Comparison of ENCODE assay signal across 17 cellular contexts in the genomic region with DNA sequence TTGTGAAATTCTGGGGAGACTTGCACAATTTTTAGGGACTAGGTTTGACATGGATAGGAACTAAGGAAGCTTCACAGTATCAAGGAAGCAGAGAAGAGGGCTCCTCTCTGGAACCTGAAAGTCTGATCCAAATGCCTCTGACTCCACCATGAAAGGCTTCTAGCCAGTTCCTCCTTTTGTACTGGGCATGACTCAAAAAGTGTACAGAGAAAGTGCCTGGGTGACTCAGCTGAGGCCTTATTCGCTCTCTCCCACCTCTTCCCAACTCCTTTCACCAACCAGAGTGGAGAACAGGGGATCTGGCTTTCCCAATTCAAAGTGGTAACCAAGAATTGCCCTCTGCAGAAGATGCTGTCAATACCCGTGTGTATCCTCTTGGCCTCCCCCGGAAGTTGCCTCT.
DNase-seq lines count a peak whose midpoint lies in the region; ATAC-seq, FAIRE-seq and TF ChIP-seq lines count a peak whose summit lies in the region.
"Had no signal": no experiment of that assay in that cellular context is flagged by ENCODE, and none has a peak within 500 bp of the region (broad histone marks: within the 10 kb centered on the region; RNA-seq: fewer than 3 reads in every experiment).

No MANE protein-coding gene starts in this region.

- peaks cover 23 to 28% of the 10 kb centered on the region in 2 donors for H3K4me1 Mint-ChIP-seq in stimulated activated naive B cell treated with anti-CD40 and anti-IgM and Interleukin-4, amounts not matched to agents 10 μg/mL and 1 μg/mL and 100 μg/mL, for 72 hours
- H3K4me1 Mint-ChIP-seq: activated naive CD8-positive, alpha-beta T cell treated with anti-CD3 and anti-CD28 coated beads, Interleukin-2, amount 10 ng/mL, durations not matched to agents 7 days and 5 days had no signal

- TF ChIP-seq POLR2A in HCT116 (IDR thresholded peaks at IDR 0.05; ENCODE audit: borderline replicate concordance, extremely low read depth, insufficient read depth, insufficient read length) = no peak

- H3K9ac ChIP-seq in HCT116 (ENCODE audit: low read length) = no peak overlapping the region

- no peak for FAIRE-seq in bronchial epithelial cell (lab: Jason Lieb, UNC)

- H3K27ac Mint-ChIP-seq in stimulated activated naive B cell treated with anti-CD40 and anti-IgM and Interleukin-4, amounts not matched to agents 10 μg/mL and 1 μg/mL and 100 μg/mL, for 72 hours = no peak overlapping the region
- H3K27ac Mint-ChIP-seq: activated CD8-positive, alpha-beta T cell treated with anti-CD3 and anti-CD28 coated beads for 36 hours; activated naive CD8-positive, alpha-beta T cell treated with anti-CD3 and anti-CD28 coated beads, Interleukin-2, amount 10 ng/mL, durations not matched to agents 7 days and 5 days had no signal

- H3K36me3 ChIP-seq in HCT116 (ENCODE audit: control insufficient read depth in 1 of 2, insufficient read depth in 2 of 2, low read length in 2 of 2) (no peaks in the 10 kb centered on the region), bronchial epithelial cell (ENCODE audit: control insufficient read depth, insufficient read depth, low read length) (no peaks in the 10 kb centered on the region)

- no peaks in the 10 kb centered on the region for H4K20me1 ChIP-seq in HCT116 (ENCODE audit: insufficient read depth)

- RAD21 ChIA-PET in HCT116 (lab: Charles Lee; ENCODE audit: low non-redundant PET in 1 of 2, low total read pairs in 2 of 2, uncharacterized antibody in 2 of 2, unreplicated experiment in 2 of 2) = no interaction called here

- no peak overlapping the region for H3K4me3 ChIP-seq in HCT116 (replicated peaks in 1 of 2; ENCODE audit: low read depth in 1 of 2, low read length in 2 of 2)
- H3K4me3 ChIP-seq in bronchial epithelial cell (ENCODE audit: low read depth, low read length) = no peak overlapping the region
- H3K4me3 ChIP-seq: hepatocyte had no signal

- peaks cover 0 to 5% of the 10 kb centered on the region in 2 donors for H3K36me3 Mint-ChIP-seq in stimulated activated naive B cell treated with anti-CD40 and anti-IgM and Interleukin-4, amounts not matched to agents 10 μg/mL and 1 μg/mL and 100 μg/mL, for 72 hours
- H3K36me3 Mint-ChIP-seq: activated naive CD8-positive, alpha-beta T cell treated with anti-CD3 and anti-CD28 coated beads, Interleukin-2, amount 10 ng/mL, durations not matched to agents 7 days and 5 days had no signal

- H3K4me2 ChIP-seq in HCT116 (ENCODE audit: low read length) = no peak overlapping the region
- H3K4me2 ChIP-seq: hepatocyte had no signal

- 0 out of 2 replicates have a peak, but pooled peaks have one; percentile 39 for ATAC-seq in HCT116
- peak; percentile 91 to 92 for ATAC-seq in stimulated activated naive B cell treated with anti-CD40 and anti-IgM and Interleukin-4, amounts not matched to agents 10 μg/mL and 1 μg/mL and 100 μg/mL, for 72 hours (replicated peaks)
- no peak for ATAC-seq in GM21723 (IDR thresholded peaks at IDR 0.05; ENCODE audit: unreplicated experiment)
- ATAC-seq in HG03280 (IDR thresholded peaks at IDR 0.05; ENCODE audit: unreplicated experiment) = no peak
- ATAC-seq: activated CD8-positive, alpha-beta T cell treated with anti-CD3 and anti-CD28 coated beads for 36 hours had no signal

- no TSS peak for BruUV-seq in HCT116 (replicated peaks; lab: Mats Ljungman, UMichigan)

- H3K4me1 ChIP-seq in HCT116 (ENCODE audit: control insufficient read depth in 1 of 2, insufficient read depth in 2 of 2, low read length in 2 of 2) = peaks cover 8 to 19% of the 10 kb centered on the region in 2 experiments; a peak in 3 of 4 replicates

- intact Hi-C loops in HCT116 (cut with micrococcal nuclease) = no loop called here

- no peak overlapping the region for H3K4me3 Mint-ChIP-seq in stimulated activated naive B cell treated with anti-CD40 and anti-IgM and Interleukin-4, amounts not matched to agents 10 μg/mL and 1 μg/mL and 100 μg/mL, for 72 hours
- H3K4me3 Mint-ChIP-seq: activated CD8-positive, alpha-beta T cell treated with anti-CD3 and anti-CD28 coated beads for 36 hours; activated naive CD8-positive, alpha-beta T cell treated with anti-CD3 and anti-CD28 coated beads, Interleukin-2, amount 10 ng/mL, durations not matched to agents 7 days and 5 days had no signal

- CTCF ChIA-PET in HCT116 (lab: Charles Lee) = no interaction called here

- DNase-seq in HCT116 (ENCODE audit: low read depth, low spot score) = no peak
- DNase-seq in NCI-H226 = peak; percentile 28
- peak; percentile 81 for DNase-seq in bronchial epithelial cell (ENCODE audit: low read depth)
- peak; percentile 13 for DNase-seq in stimulated activated naive B cell treated with anti-CD40 and anti-IgM and Interleukin-4, amounts not matched to agents 10 μg/mL and 1 μg/mL and 100 μg/mL, for 72 hours
- DNase-seq in cerebellar nuclear complex (lab: John Stamatoyannopoulos, UW) = no peak
- DNase-seq: activated CD8-positive, alpha-beta T cell treated with anti-CD3 and anti-CD28 coated beads for 36 hours; activated naive CD8-positive, alpha-beta T cell treated with anti-CD3 and anti-CD28 coated beads, Interleukin-2, amount 10 ng/mL, durations not matched to agents 7 days and 5 days; DMS 273 treated with DMSO at 0.1 percent for 48 hours; effector CD4-positive, alpha-beta T cell; NCI-H1694; NCI-H82; stimulated activated CD4-positive, alpha-beta T cell treated with anti-CD3 and anti-CD28 coated beads, Interleukin-1b, Interleukin-23, amount 100 ng/mL, for 48 hours; stimulated activated naive CD4-positive, alpha-beta T cell treated with Interleukin-2 at 50 U/mL for 16 hours; T-helper 1 cell had no signal

- H3K9me3 ChIP-seq in HCT116 (ENCODE audit: control insufficient read depth in 1 of 2, insufficient read depth in 1 of 2, low read depth in 1 of 2, low read length in 2 of 2) = no peaks in the 10 kb centered on the region

- H3K79me2 ChIP-seq in HCT116 (ENCODE audit: insufficient read depth, low read length) = no peaks in the 10 kb centered on the region
- H3K79me2 ChIP-seq: hepatocyte had no signal

- TF ChIP-seq CTCF in HCT116 (IDR thresholded peaks at IDR 0.05 in 2 of 3, conservative IDR thresholded peaks at IDR 0.05 in 1 of 3; ENCODE audit: borderline replicate concordance in 1 of 3, insufficient read depth in 1 of 3, low read depth in 2 of 3, low read length in 2 of 3) = no peak
- no peak for TF ChIP-seq CTCF in bronchial epithelial cell (IDR thresholded peaks at IDR 0.05; ENCODE audit: insufficient read depth, low read length, severe bottlenecking)

- H3K9me2 ChIP-seq in HCT116 (ENCODE audit: insufficient read depth) = no peaks in the 10 kb centered on the region

- H2AFZ ChIP-seq in HCT116 (ENCODE audit: low read depth, low read length, poor library complexity, severe bottlenecking) = no peak overlapping the region
- H2AFZ ChIP-seq: hepatocyte had no signal

- H3K27me3 Mint-ChIP-seq in stimulated activated naive B cell treated with anti-CD40 and anti-IgM and Interleukin-4, amounts not matched to agents 10 μg/mL and 1 μg/mL and 100 μg/mL, for 72 hours = peaks cover 16 to 24% of the 10 kb centered on the region in 2 donors
- H3K27me3 Mint-ChIP-seq: activated CD8-positive, alpha-beta T cell treated with anti-CD3 and anti-CD28 coated beads for 36 hours; activated naive CD8-positive, alpha-beta T cell treated with anti-CD3 and anti-CD28 coated beads, Interleukin-2, amount 10 ng/mL, durations not matched to agents 7 days and 5 days had no signal

- H3K27ac ChIP-seq in HCT116 (ENCODE audit: low read depth, low read length) = no peak overlapping the region
- H3K27ac ChIP-seq: hepatocyte had no signal

- POLR2A ChIA-PET in HCT116 (lab: Charles Lee) = no interaction called here

- H3K27me3 ChIP-seq in HCT116 (ENCODE audit: insufficient read depth, low read length) (no peaks in the 10 kb centered on the region; the same call in 1 of the 2 replicates), bronchial epithelial cell (ENCODE audit: control insufficient read depth, insufficient read depth, low read length) (no peaks in the 10 kb centered on the region)
- H3K27me3 ChIP-seq: hepatocyte had no signal

- no peak for TF ChIP-seq RAD21 in HCT116 (IDR thresholded peaks at IDR 0.05; ENCODE audit: low read depth)

- peaks cover 2 to 4% of the 10 kb centered on the region in 2 donors for H3K9me3 Mint-ChIP-seq in stimulated activated naive B cell treated with anti-CD40 and anti-IgM and Interleukin-4, amounts not matched to agents 10 μg/mL and 1 μg/mL and 100 μg/mL, for 72 hours

TF ChIP-seq in HCT116, 20 proteins besides CTCF, POLR2A, EP300 and RAD21 (continues in another document):
- TF ChIP-seq ZFX (IDR thresholded peaks at IDR 0.05) (no peak), POLR2AphosphoS5 (IDR thresholded peaks at IDR 0.05; ENCODE audit: low read depth, low read length) (no peak), SRF (IDR thresholded peaks at IDR 0.05; ENCODE audit: low read depth) (no peak), CEBPB (IDR thresholded peaks at IDR 0.05; ENCODE audit: low read depth) (no peak), EZH2 (IDR thresholded peaks at IDR 0.05) (no peak)
- TF ChIP-seq, protein P1, sequence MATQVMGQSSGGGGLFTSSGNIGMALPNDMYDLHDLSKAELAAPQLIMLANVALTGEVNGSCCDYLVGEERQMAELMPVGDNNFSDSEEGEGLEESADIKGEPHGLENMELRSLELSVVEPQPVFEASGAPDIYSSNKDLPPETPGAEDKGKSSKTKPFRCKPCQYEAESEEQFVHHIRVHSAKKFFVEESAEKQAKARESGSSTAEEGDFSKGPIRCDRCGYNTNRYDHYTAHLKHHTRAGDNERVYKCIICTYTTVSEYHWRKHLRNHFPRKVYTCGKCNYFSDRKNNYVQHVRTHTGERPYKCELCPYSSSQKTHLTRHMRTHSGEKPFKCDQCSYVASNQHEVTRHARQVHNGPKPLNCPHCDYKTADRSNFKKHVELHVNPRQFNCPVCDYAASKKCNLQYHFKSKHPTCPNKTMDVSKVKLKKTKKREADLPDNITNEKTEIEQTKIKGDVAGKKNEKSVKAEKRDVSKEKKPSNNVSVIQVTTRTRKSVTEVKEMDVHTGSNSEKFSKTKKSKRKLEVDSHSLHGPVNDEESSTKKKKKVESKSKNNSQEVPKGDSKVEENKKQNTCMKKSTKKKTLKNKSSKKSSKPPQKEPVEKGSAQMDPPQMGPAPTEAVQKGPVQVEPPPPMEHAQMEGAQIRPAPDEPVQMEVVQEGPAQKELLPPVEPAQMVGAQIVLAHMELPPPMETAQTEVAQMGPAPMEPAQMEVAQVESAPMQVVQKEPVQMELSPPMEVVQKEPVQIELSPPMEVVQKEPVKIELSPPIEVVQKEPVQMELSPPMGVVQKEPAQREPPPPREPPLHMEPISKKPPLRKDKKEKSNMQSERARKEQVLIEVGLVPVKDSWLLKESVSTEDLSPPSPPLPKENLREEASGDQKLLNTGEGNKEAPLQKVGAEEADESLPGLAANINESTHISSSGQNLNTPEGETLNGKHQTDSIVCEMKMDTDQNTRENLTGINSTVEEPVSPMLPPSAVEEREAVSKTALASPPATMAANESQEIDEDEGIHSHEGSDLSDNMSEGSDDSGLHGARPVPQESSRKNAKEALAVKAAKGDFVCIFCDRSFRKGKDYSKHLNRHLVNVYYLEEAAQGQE (IDR thresholded peaks at IDR 0.05; ENCODE audit: low read depth) = no peak

Comparison
In these comparisons a context has a peak if more than half of its experiments do, and no peak if none do; other contexts are left out.
1. ATAC-seq: peak in HCT116 (single experiment) and stimulated activated naive B cell treated with anti-CD40 and anti-IgM and Interleukin-4, amounts not matched to agents 10 μg/mL and 1 μg/mL and 100 μg/mL, for 72 hours (2 of 2); none in GM21723 (single experiment) and HG03280 (single experiment).
2. DNase-seq: peak in NCI-H226 (single experiment), bronchial epithelial cell (single experiment) and stimulated activated naive B cell treated with anti-CD40 and anti-IgM and Interleukin-4, amounts not matched to agents 10 μg/mL and 1 μg/mL and 100 μg/mL, for 72 hours (single experiment); none in HCT116 (single experiment) and cerebellar nuclear complex (0 of 2).